Comparison of ENCODE assay signal across 11 cellular contexts in genomic region chr2:127217470-127218325, GRCh38. TPM values are rescaled to one million over a fixed set of nuclear protein-coding genes. Genes with fewer than 3 reads are reported as not detected.
DNase-seq lines count a peak whose midpoint lies in the region; ATAC-seq, FAIRE-seq and TF ChIP-seq lines count a peak whose summit lies in the region.
"Had no signal": no experiment of that assay in that cellular context is flagged by ENCODE, and none has a peak within 500 bp of the region (broad histone marks: within the 10 kb centered on the region; RNA-seq: fewer than 3 reads in every experiment).

No MANE protein-coding gene starts in this region.

- WGBS in A549 (ENCODE audit: missing lambda C conversion rate) = 28% methylated on average over 14 of the region's 14 CpGs
- 91 to 93% (median 92%) methylated on average over 14 of the region's 14 CpGs for WGBS in ovary, 3 donors

- TF ChIP-seq RAD21 in A549 (conservative IDR thresholded peaks at IDR 0.05 in 1 of 2, IDR thresholded peaks at IDR 0.05 in 1 of 2) = 0 out of 5 replicates have a peak, but pooled peaks of 1 of the 2 experiments have one; percentile 2

- H3K27ac Mint-ChIP-seq in activated naive CD8-positive, alpha-beta T cell treated with anti-CD3 and anti-CD28 coated beads, Interleukin-2, amount 10 ng/mL, durations not matched to agents 7 days and 5 days = no peak overlapping the region

- H3K4me2 ChIP-seq in A549 = peak overlapping the region; percentile 85

- peaks cover 13% of the 10 kb centered on the region for H3K4me1 ChIP-seq in A549
- peaks cover 9 to 17% of the 10 kb centered on the region in 2 donors for H3K4me1 ChIP-seq in left lung
- H3K4me1 ChIP-seq in ovary (ENCODE audit: insufficient read depth) = peaks cover 6% of the 10 kb centered on the region

- TF ChIP-seq CTCF in A549 (IDR thresholded peaks at IDR 0.05) (no peak), left lung (IDR thresholded peaks at IDR 0.05) (no peak), GM10266 (IDR thresholded peaks at IDR 0.05; ENCODE audit: control insufficient read depth, insufficient read depth, low read depth, missing control alignments) (no peak), ovary (IDR thresholded peaks at IDR 0.05) (no peak)

- H3K36me3 ChIP-seq in H7 (replicated peaks; ENCODE audit: control insufficient read depth, insufficient read depth, low read length) (no peaks in the 10 kb centered on the region), left lung (no peaks in the 10 kb centered on the region), ovary (no peaks in the 10 kb centered on the region)

- H3K4me1 Mint-ChIP-seq in activated naive CD8-positive, alpha-beta T cell treated with anti-CD3 and anti-CD28 coated beads, Interleukin-2, amount 10 ng/mL, durations not matched to agents 7 days and 5 days = peaks cover 12% of the 10 kb centered on the region

- TF ChIP-seq EP300 in A549 (IDR thresholded peaks at IDR 0.05) (no peak), ovary (IDR thresholded peaks at IDR 0.05) (no peak)

- H3K9me3 ChIP-seq in A549 = peaks cover 12% of the 10 kb centered on the region; the same call in 2 of the 3 replicates
- H3K9me3 ChIP-seq in left lung = peaks cover 0 to 3% of the 10 kb centered on the region in 2 donors
- peaks cover 0 to 5% of the 10 kb centered on the region in 2 donors for H3K9me3 ChIP-seq in ovary

- H3K36me3 Mint-ChIP-seq in activated naive CD8-positive, alpha-beta T cell treated with anti-CD3 and anti-CD28 coated beads, Interleukin-2, amount 10 ng/mL, durations not matched to agents 7 days and 5 days = peaks cover 8% of the 10 kb centered on the region

- no peak; the same call in 1 of the 2 replicates for TF ChIP-seq POLR2A in A549 (IDR thresholded peaks at IDR 0.05; ENCODE audit: low read length)
- TF ChIP-seq POLR2A in ovary (IDR thresholded peaks at IDR 0.05) = no peak

- peak; percentile 46 for FAIRE-seq in A549 (lab: Jason Lieb, UNC)

- DNase-seq in A549 (ENCODE audit: low read depth in 1 of 2, low spot score in 1 of 2) = peak; percentile 71 to 93
- peak; percentile 64 for DNase-seq in H7
- DNase-seq in activated naive CD8-positive, alpha-beta T cell treated with anti-CD3 and anti-CD28 coated beads, Interleukin-2, amount 10 ng/mL, durations not matched to agents 7 days and 5 days = no peak
- no peak for DNase-seq in left lung
- no peak for DNase-seq in GM10266 (ENCODE audit: extremely low spot score)
- DNase-seq in OCI-M2 (lab: John Stamatoyannopoulos, UW; ENCODE audit: unreplicated experiment) = no peak
- no peak for DNase-seq in ovary
- DNase-seq: COR-L47, midbrain, NCI-H1436 had no signal

- CTCF ChIA-PET in A549 (lab: Yijun Ruan, JAX) = interaction anchor here (0.6 to 2.0 kb wide), 5 partner anchors 20 to 478 kb away, joined by 3 to 10 read pairs (median 3); no protein-coding TSS in a partner anchor

- intact Hi-C loops in left lung (cut with DNase I) (no loop called here), ovary (cut with DNase I) (no loop called here)

- ATAC-seq in A549 (peak; percentile 88), left lung (peak; percentile 19), HG03432 (IDR thresholded peaks at IDR 0.05; ENCODE audit: unreplicated experiment) (no peak)
- no peak for ATAC-seq in activated naive CD8-positive, alpha-beta T cell treated with anti-CD3 and anti-CD28 coated beads, Interleukin-2, amount 10 ng/mL, durations not matched to agents 7 days and 5 days (ENCODE audit: low read depth)

- POLR2A ChIA-PET in A549 (lab: Yijun Ruan, JAX) = interaction anchor here (1.2 kb wide), 1 partner anchor 76 kb away, joined by 11 read pairs; the partner anchor contains the start of gene ERCC3
- POLR2A ChIA-PET in activated naive CD8-positive, alpha-beta T cell treated with anti-CD3 and anti-CD28 coated beads, Interleukin-2, amount 10 ng/mL, durations not matched to agents 7 days and 5 days (lab: Charles Lee) = no interaction called here

- H3K27me3 ChIP-seq in H7 (ENCODE audit: control insufficient read depth, insufficient read depth, low read length) = peaks cover 29% of the 10 kb centered on the region
- H3K27me3 ChIP-seq in left lung = peaks cover 30 to 61% of the 10 kb centered on the region in 2 donors
- no peaks in the 10 kb centered on the region for H3K27me3 ChIP-seq in ovary

- peak overlapping the region; percentile 32 for H3K4me3 Mint-ChIP-seq in activated naive CD8-positive, alpha-beta T cell treated with anti-CD3 and anti-CD28 coated beads, Interleukin-2, amount 10 ng/mL, durations not matched to agents 7 days and 5 days

- H3K9me3 Mint-ChIP-seq in activated naive CD8-positive, alpha-beta T cell treated with anti-CD3 and anti-CD28 coated beads, Interleukin-2, amount 10 ng/mL, durations not matched to agents 7 days and 5 days = no peaks in the 10 kb centered on the region

- H3K27me3 Mint-ChIP-seq in activated naive CD8-positive, alpha-beta T cell treated with anti-CD3 and anti-CD28 coated beads, Interleukin-2, amount 10 ng/mL, durations not matched to agents 7 days and 5 days = peaks cover 84% of the 10 kb centered on the region

- H3K27ac ChIP-seq in A549 (peak overlapping the region; percentile 93 to 95), left lung (no peak overlapping the region), ovary (no peak overlapping the region)

- H3K4me3 ChIP-seq in A549 (peak overlapping the region; percentile 89), H7 (ENCODE audit: insufficient read depth, low read depth, low read length) (no peak overlapping the region), left lung (no peak overlapping the region), ovary (no peak overlapping the region)

TF ChIP-seq in A549, 52 proteins besides CTCF, POLR2A, EP300 and RAD21:
- no peak for TF ChIP-seq SMC3 (IDR thresholded peaks at IDR 0.05)
- TF ChIP-seq E2F6 (IDR thresholded peaks at IDR 0.05; ENCODE audit: borderline replicate concordance, low read depth) = peak; percentile 55; the same call in 1 of the 2 replicates
- peak; percentile 19; the same call in 1 of the 2 replicates for TF ChIP-seq GATA3 (IDR thresholded peaks at IDR 0.05; ENCODE audit: borderline replicate concordance)
- TF ChIP-seq JUN (IDR thresholded peaks at IDR 0.05) = 0 out of 5 replicates have a peak, but pooled peaks of 1 of the 2 experiments have one; percentile 31
- TF ChIP-seq CHD4 (IDR thresholded peaks at IDR 0.05; ENCODE audit: borderline replicate concordance) = no peak
- no peak for TF ChIP-seq FOSL2 (IDR thresholded peaks at IDR 0.05)
- TF ChIP-seq FOSL2 (CRISPR knock-in tag; IDR thresholded peaks at IDR 0.05) = peak; percentile 80
- no peak; the same call in 1 of the 2 replicates for TF ChIP-seq MYC (IDR thresholded peaks at IDR 0.05; ENCODE audit: borderline replicate concordance, low read length)
- no peak for TF ChIP-seq HDAC2 (IDR thresholded peaks at IDR 0.05)

RNA-seq across cellular contexts. Expression of gene CYP27C1, which starts 2.4 kb away (rescaled TPM):
- polyA plus RNA-seq in A549 (2011; rRNA removed) (2.2 TPM in 2 replicates), A549 (2017; fragmentation: RNase III; extraction: RNeasy Plus Mini Kit Qiagen cat#74134 plus additional on column Dnase treatment) (3.0 to 5.5 TPM (median 4.6 TPM) in 3 replicates), ovary (under 1 TPM; 0.07 to 0.52 TPM)
- 1.1 and 1.6 TPM in 2 replicates for polyA plus RNA-seq in A549 (2012; cell fraction: cytosol; rRNA removed)
- 1.8 and 2.8 TPM in 2 replicates for polyA plus RNA-seq in A549 (2012; cell fraction: nucleus; rRNA removed)
- polyA minus RNA-seq in A549 (2011; rRNA and poly(A)+ RNA removed) = 1.1 and 1.8 TPM in 2 replicates
- total RNA-seq in H7 (2014; rRNA removed; shearing (Covaris generic)) = 0.59 and 0.83 TPM in 2 replicates
- total RNA-seq in activated naive CD8-positive, alpha-beta T cell treated with anti-CD3 and anti-CD28 coated beads, Interleukin-2, amount 10 ng/mL, durations not matched to agents 7 days and 5 days = not detected
- total RNA-seq in left lung (under 1 TPM; 0.10 to 0.12 TPM), ovary (under 1 TPM in 6 of 7 donors, not detected in 1; 0.10 to 0.48 (median 0.17) TPM)

Comparison
In these comparisons a context has a peak if more than half of its experiments do, and no peak if none do; other contexts are left out.
1. ATAC-seq: peak in A549 (2 of 2) and left lung (single experiment); none in activated naive CD8-positive, alpha-beta T cell treated with anti-CD3 and anti-CD28 coated beads, Interleukin-2, amount 10 ng/mL, durations not matched to agents 7 days and 5 days (single experiment) and HG03432 (single experiment).
2. DNase-seq: peak in A549 (2 of 2) and H7 (single experiment); none in activated naive CD8-positive, alpha-beta T cell treated with anti-CD3 and anti-CD28 coated beads, Interleukin-2, amount 10 ng/mL, durations not matched to agents 7 days and 5 days (single experiment), left lung (0 of 2), GM10266 (single experiment), OCI-M2 (single experiment) and ovary (0 of 5).
3. H3K27ac ChIP-seq: peak in A549 (2 of 2); none in left lung (0 of 2) and ovary (0 of 2).